ENCODE assay signal across 13 cellular contexts in the genomic region with DNA sequence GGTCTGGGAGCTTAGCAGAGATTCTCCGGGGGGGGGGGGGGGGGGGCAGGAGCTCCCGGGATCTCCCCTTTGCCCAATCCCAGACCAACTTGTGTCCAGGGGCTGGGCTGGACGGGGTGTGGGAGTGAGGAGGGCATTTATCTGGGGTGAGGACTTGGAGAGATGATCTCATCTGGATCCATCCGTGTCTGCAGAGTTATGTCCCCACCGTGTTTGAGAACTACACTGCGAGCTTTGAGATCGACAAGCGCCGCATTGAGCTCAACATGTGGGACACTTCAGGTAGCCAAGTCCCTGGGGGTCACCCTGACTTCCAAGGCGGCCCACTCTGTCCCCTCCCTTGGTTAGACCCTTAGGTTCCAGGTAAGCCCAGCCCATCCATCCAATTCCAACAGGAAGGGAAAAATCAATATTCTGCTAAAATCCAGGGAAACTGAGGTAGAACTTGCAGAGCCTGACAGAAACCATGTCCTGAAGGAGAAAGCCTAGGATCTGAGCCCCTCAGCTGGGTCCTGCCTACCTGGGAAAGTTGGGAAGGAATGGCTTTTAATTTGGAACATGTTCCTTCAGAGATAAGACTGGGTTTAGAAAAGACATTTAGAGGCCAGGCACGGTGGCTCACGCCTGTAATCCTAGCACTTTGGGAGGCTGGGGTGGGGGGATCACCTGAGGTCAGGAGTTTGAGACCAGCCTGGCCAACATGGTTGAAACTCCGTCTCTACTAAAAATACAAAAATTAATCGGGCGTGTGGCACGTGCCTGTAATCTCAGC. TPM values are rescaled to one million over a fixed set of nuclear protein-coding genes. Genes with fewer than 3 reads are reported as not detected.
DNase-seq lines count a peak whose midpoint lies in the region; ATAC-seq, FAIRE-seq and TF ChIP-seq lines count a peak whose summit lies in the region.
"Had no signal": no experiment of that assay in that cellular context is flagged by ENCODE, and none has a peak within 500 bp of the region (broad histone marks: within the 10 kb centered on the region; RNA-seq: fewer than 3 reads in every experiment).

No MANE protein-coding gene starts in this region.

- no peak for ATAC-seq in HG03159 (IDR thresholded peaks at IDR 0.05; ENCODE audit: unreplicated experiment)

- H4K20me1 ChIP-seq in H1 (replicated peaks in 1 of 2; ENCODE audit: control insufficient read depth in 1 of 2, insufficient read depth in 2 of 2, low read length in 2 of 2): no peaks in the 10 kb centered on the region

- no peak overlapping the region for H4K5ac ChIP-seq in H1 (ENCODE audit: insufficient read length, low read depth, low read length)

- H3K36me3 ChIP-seq in CD8-positive, alpha-beta memory T cell (ENCODE audit: insufficient read depth, low read length): no peaks in the 10 kb centered on the region
- H3K36me3 ChIP-seq in HUES6 (ENCODE audit: control insufficient read depth, insufficient read depth, low read length): peaks cover 12% of the 10 kb centered on the region
- peaks cover 0 to 22% (median 4%) of the 10 kb centered on the region in 4 experiments; a peak in 2 of 8 replicates for H3K36me3 ChIP-seq in H1 (ENCODE audit: control insufficient read depth in 2 of 4, insufficient read depth in 4 of 4, low read length in 3 of 4)
- peaks cover 0 to 12% of the 10 kb centered on the region in 2 donors for H3K36me3 ChIP-seq in neuronal stem cell (replicated peaks in 1 of 2; ENCODE audit: control insufficient read depth in 2 of 2, insufficient read depth in 2 of 2, low read length in 2 of 2)
- H3K36me3 ChIP-seq: colonic mucosa, neutrophil, upper lobe of left lung had no signal

- no peak overlapping the region for H2BK12ac ChIP-seq in H1 (ENCODE audit: low read depth, low read length)
- H2BK12ac ChIP-seq in neuronal stem cell (ENCODE audit: low read length): no peak overlapping the region

- H3K4me1 Mint-ChIP-seq in CD8-positive, alpha-beta memory T cell: peaks cover 9 to 21% (median 14%) of the 10 kb centered on the region in 3 donors

- H3K36me3 Mint-ChIP-seq in CD8-positive, alpha-beta memory T cell: peaks cover 0 to 3% (median 0%) of the 10 kb centered on the region in 3 donors

- DNase-seq in CD8-positive, alpha-beta memory T cell: no peak
- DNase-seq in H1 (ENCODE audit: low read depth in 1 of 2, low spot score in 2 of 2): no peak
- DNase-seq in neuronal stem cell (ENCODE audit: low spot score): no peak
- no peak for DNase-seq in NCI-H510A treated with DMSO at 0.1 percent for 48 hours (lab: John Stamatoyannopoulos, UW)
- no peak for DNase-seq in ACHN
- no peak for DNase-seq in RPMI8226
- DNase-seq: colonic mucosa; NCI-H524 treated with DMSO at 0.1 percent for 48 hours; stimulated activated CD4-positive, alpha-beta T cell treated with anti-CD3 and anti-CD28 coated beads, Interleukin-4, amount 100 ng/mL, for 24 hours had no signal

- peak overlapping the region in 4 of 8 donors; percentile 9 to 88 (median 34) for H3K27ac Mint-ChIP-seq in CD8-positive, alpha-beta memory T cell

- H3K9ac ChIP-seq in HUES6 (ENCODE audit: low read length) (no peak overlapping the region), H1 (replicated peaks in 1 of 4; ENCODE audit: extremely low read depth in 1 of 4, low read depth in 3 of 4, low read length in 3 of 4) (peak overlapping the region in 1 of 4 experiments; percentile 38; a peak in 1 of 7 replicates), neuronal stem cell (ENCODE audit: low read depth, low read length, poor library complexity) (peak overlapping the region; percentile 95)

- peaks cover 0 to 10% of the 10 kb centered on the region in 2 experiments; a peak in 2 of 4 replicates for H3K79me2 ChIP-seq in H1 (ENCODE audit: control insufficient read depth in 1 of 2, insufficient read depth in 2 of 2, low read length in 2 of 2)

- H3K9me3 Mint-ChIP-seq in CD8-positive, alpha-beta memory T cell: no peaks in the 10 kb centered on the region

- H3K14ac ChIP-seq in H1 (ENCODE audit: insufficient read length): no peak overlapping the region
- H3K14ac ChIP-seq in neuronal stem cell (ENCODE audit: low read length): no peak overlapping the region

- H3K4me2 ChIP-seq in H1 (ENCODE audit: insufficient read depth in 1 of 2, low read depth in 2 of 2, low read length in 2 of 2) (peak overlapping the region; percentile 64 to 92), neuronal stem cell (ENCODE audit: insufficient read depth, low read length, poor library complexity, severe bottlenecking) (peak overlapping the region; percentile 57)

- H3K9me3 ChIP-seq in CD8-positive, alpha-beta memory T cell (ENCODE audit: low read length): no peaks in the 10 kb centered on the region
- H3K9me3 ChIP-seq in HUES6 (ENCODE audit: control insufficient read depth, insufficient read depth, low read depth, low read length) (no peaks in the 10 kb centered on the region), H1 (ENCODE audit: insufficient read depth in 2 of 2, low read depth in 1 of 2, low read length in 1 of 2) (no peaks in the 10 kb centered on the region), neuronal stem cell (replicated peaks in 1 of 2; ENCODE audit: control insufficient read depth in 2 of 2, insufficient read depth in 1 of 2, low read depth in 1 of 2, low read length in 2 of 2) (peaks cover 0 to 1% of the 10 kb centered on the region in 2 donors)
- H3K9me3 ChIP-seq: colonic mucosa, neutrophil, upper lobe of left lung had no signal

- H2AFZ ChIP-seq in H1 (ENCODE audit: low read length) (no peak overlapping the region), neuronal stem cell (ENCODE audit: low read length) (peak overlapping the region; percentile 91)

- no peak for TF ChIP-seq POLR2A in H1 (IDR thresholded peaks at IDR 0.05; ENCODE audit: control extremely low read depth in 1 of 2, low read depth in 2 of 2, low read length in 2 of 2)

- peak overlapping the region; percentile 33 for H4K91ac ChIP-seq in H1 (replicated peaks; ENCODE audit: insufficient read length, low read length)
- no peak overlapping the region for H4K91ac ChIP-seq in neuronal stem cell (ENCODE audit: low read depth, low read length, poor library complexity)

- POLR2A ChIA-PET in CD8-positive, alpha-beta memory T cell (lab: Charles Lee): interaction anchor here (2.9 kb wide), 1 partner anchor 28 kb away, joined by 23 read pairs; a partner anchor contains a TSS
- POLR2A ChIA-PET in H1 (lab: Charles Lee; ENCODE audit: partially characterized antibody): interaction anchor here (0.7 to 10.8 kb wide), 5 partner anchors 9 to 290 kb away, joined by 3 to 61 read pairs (median 4); no protein-coding TSS in a partner anchor

- CTCF ChIA-PET in CD8-positive, alpha-beta memory T cell (lab: Charles Lee): interaction anchor here (1.3 to 2.1 kb wide), 2 partner anchors 20 to 28 kb away, joined by 3 to 16 read pairs; a partner anchor contains a TSS
- CTCF ChIA-PET in H1 (lab: Charles Lee; ENCODE audit: partially characterized antibody): interaction anchor here (0.6 to 1.3 kb wide), 3 partner anchors 17 to 389 kb away, joined by 3 to 4 read pairs (median 3); no protein-coding TSS in a partner anchor

- no peak for TF ChIP-seq CTCF in H1 (IDR thresholded peaks at IDR 0.05; ENCODE audit: control extremely low read depth in 1 of 3, insufficient read depth in 1 of 3, low read depth in 1 of 3, low read length in 3 of 3)

- H2BK120ac ChIP-seq in H1 (replicated peaks; ENCODE audit: low read depth, low read length) (no peak overlapping the region), neuronal stem cell (ENCODE audit: low read depth, low read length) (no peak overlapping the region)

- H3K27ac ChIP-seq in CD8-positive, alpha-beta memory T cell (ENCODE audit: low read depth, low read length): no peak overlapping the region
- no peak overlapping the region for H3K27ac ChIP-seq in HUES6 (ENCODE audit: low read depth, low read length)
- no peak overlapping the region for H3K27ac ChIP-seq in H1 (ENCODE audit: low read depth, low read length)
- H3K27ac ChIP-seq in neuronal stem cell (replicated peaks; ENCODE audit: low read length): no peak overlapping the region
- H3K27ac ChIP-seq: colonic mucosa, neutrophil had no signal

- H3K4me3 Mint-ChIP-seq in CD8-positive, alpha-beta memory T cell: peak overlapping the region; percentile 70 to 92 (median 80)

- no peak overlapping the region for H3K56ac ChIP-seq in H1 (replicated peaks; ENCODE audit: insufficient read length, low read depth, low read length)

- H3K79me1 ChIP-seq in H1 (ENCODE audit: low read depth, low read length): no peaks in the 10 kb centered on the region; the same call in 1 of the 2 replicates
- H3K79me1 ChIP-seq in neuronal stem cell (ENCODE audit: low read depth, low read length): peaks cover 3% of the 10 kb centered on the region

- H3K4me3 ChIP-seq in CD8-positive, alpha-beta memory T cell (ENCODE audit: low read length): no peak overlapping the region
- H3K4me3 ChIP-seq in HUES6 (ENCODE audit: low read depth, low read length) (peak overlapping the region; percentile 68), H1 (ENCODE audit: extremely low read depth in 1 of 4, insufficient read depth in 2 of 4, low read depth in 3 of 4, low read length in 4 of 4) (peak overlapping the region; percentile 58 to 79 (median 66)), neuronal stem cell (ENCODE audit: low read length in 2 of 2) (peak overlapping the region; percentile 57 to 93)

- H2BK5ac ChIP-seq in H1 (ENCODE audit: low read depth, low read length): no peak overlapping the region
- peak overlapping the region; percentile 96 for H2BK5ac ChIP-seq in neuronal stem cell (ENCODE audit: low read length)

- no peak overlapping the region for H2BK20ac ChIP-seq in H1 (ENCODE audit: low read length)

- no peak for TF ChIP-seq EP300 in H1 (IDR thresholded peaks at IDR 0.05; ENCODE audit: borderline replicate concordance in 1 of 2, low read depth in 2 of 2, low read length in 2 of 2)

- no peaks in the 10 kb centered on the region for H3K27me3 ChIP-seq in CD8-positive, alpha-beta memory T cell (ENCODE audit: insufficient read depth, low read length, poor library complexity, severe bottlenecking)
- H3K27me3 ChIP-seq in HUES6 (ENCODE audit: control insufficient read depth, insufficient read depth, low read length) (no peaks in the 10 kb centered on the region), H1 (replicated peaks in 1 of 4; ENCODE audit: control insufficient read depth in 3 of 4, extremely low read depth in 1 of 4, insufficient read depth in 3 of 4, low read length in 3 of 4) (no peaks in the 10 kb centered on the region), neuronal stem cell (ENCODE audit: control insufficient read depth in 3 of 3, insufficient read depth in 3 of 3, low read depth in 1 of 3, low read length in 3 of 3) (no peaks in the 10 kb centered on the region)
- H3K27me3 ChIP-seq: colonic mucosa, upper lobe of left lung had no signal

- H4K8ac ChIP-seq in H1 (ENCODE audit: extremely low read depth, insufficient read depth, low read length) (no peak overlapping the region), neuronal stem cell (ENCODE audit: low read depth, low read length) (no peak overlapping the region)

- no peak for FAIRE-seq in H1 (lab: Jason Lieb, UNC)

- WGBS in H1 (ENCODE audit: extremely low coverage in 1 of 2, insufficient coverage in 1 of 2, insufficient read length in 1 of 2, insufficient replicate concordance in 2 of 2, low coverage in 1 of 2, low lambda C conversion rate in 2 of 2, missing lambda C conversion rate in 1 of 2), 2 experiments: 74% methylated on average over 13 of the region's 16 CpGs; no CpG with 5 or more reads in 1 of the 2 experiments
- WGBS in neuronal stem cell (ENCODE audit: extremely low coverage in 2 of 2, insufficient read length in 2 of 2, insufficient replicate concordance in 1 of 2), 2 donors: no CpG with 5 or more reads among the region's 16 CpGs

- peaks cover 10% of the 10 kb centered on the region; the same call in 1 of the 2 replicates for H3K23me2 ChIP-seq in H1 (ENCODE audit: low read depth, low read length)

- H2AK5ac ChIP-seq in H1 (ENCODE audit: low read depth, low read length): no peak overlapping the region
- peak overlapping the region; percentile 95 for H2AK5ac ChIP-seq in neuronal stem cell (ENCODE audit: low read depth, low read length)

- H2BK15ac ChIP-seq in H1 (ENCODE audit: low read length) (no peak overlapping the region), neuronal stem cell (ENCODE audit: low read length) (peak overlapping the region; percentile 53)

- no peak for TF ChIP-seq RAD21 in H1 (IDR thresholded peaks at IDR 0.05 in 1 of 2, conservative IDR thresholded peaks at IDR 0.05 in 1 of 2; ENCODE audit: low read depth in 2 of 2, low read length in 2 of 2)

- H3K27me3 Mint-ChIP-seq in CD8-positive, alpha-beta memory T cell: peaks cover 0 to 3% of the 10 kb centered on the region in 2 donors

- peak overlapping the region; percentile 90; the same call in 1 of the 2 replicates for H3K18ac ChIP-seq in H1 (ENCODE audit: extremely low read depth, low read length)
- peak overlapping the region; percentile 97 for H3K18ac ChIP-seq in neuronal stem cell (ENCODE audit: low read length)

- peaks cover 19% of the 10 kb centered on the region for H3K4me1 ChIP-seq in CD8-positive, alpha-beta memory T cell (ENCODE audit: insufficient read depth, low read length)
- H3K4me1 ChIP-seq in HUES6 (ENCODE audit: control insufficient read depth, insufficient read depth, low read length) (peaks cover 31% of the 10 kb centered on the region), H1 (replicated peaks in 1 of 4; ENCODE audit: control insufficient read depth in 3 of 4, insufficient read depth in 4 of 4, low read length in 3 of 4) (peaks cover 13 to 22% (median 15%) of the 10 kb centered on the region in 4 experiments), neuronal stem cell (ENCODE audit: control insufficient read depth in 2 of 2, insufficient read depth in 1 of 2, low read depth in 1 of 2, low read length in 2 of 2) (peaks cover 19 to 23% of the 10 kb centered on the region in 2 donors)
- H3K4me1 ChIP-seq: colonic mucosa had no signal

- H3K4ac ChIP-seq in H1 (replicated peaks; ENCODE audit: insufficient read length, low read depth, low read length): no peak overlapping the region
- H3K4ac ChIP-seq in neuronal stem cell (ENCODE audit: low read length): no peak overlapping the region

- in situ Hi-C loops in ACHN (cut with HindIII; ENCODE audit: low pct_ligation_motif_present, low pct_unique_long_range_greater_than_20kb, low sequenced_read_pairs): no loop called here

- H3K23ac ChIP-seq in H1 (ENCODE audit: insufficient read length): no peak overlapping the region
- H3K23ac ChIP-seq in neuronal stem cell (ENCODE audit: low read depth, low read length, poor library complexity): no peak overlapping the region

RNA-seq across cellular contexts. Expression of a gene that starts 0.9 kb away (rescaled TPM):
- total RNA-seq in CD8-positive, alpha-beta memory T cell: under 1 TPM; 0.04 to 0.22 TPM
- polyA plus RNA-seq in CD8-positive, alpha-beta memory T cell: not detected
- 51.3 and 56.8 TPM in 2 replicates for total RNA-seq in H1 (2021; fragmentation: NEBNext Ultra II Directional; extraction: Animal tissue kit (Norgen Biotek cat#: 25700))
- 61.4 and 76.2 TPM in 2 replicates for polyA plus RNA-seq in H1 (2011; rRNA removed)
- polyA plus RNA-seq in H1 (2011; cell fraction: cytosol; rRNA removed): 77.8 TPM
- 48.9 TPM for polyA plus RNA-seq in H1 (2011; cell fraction: nucleus; rRNA removed)
- polyA plus RNA-seq in H1 (2012, experiment 1 of 2): 48.4 to 68.0 TPM (median 59.0 TPM) in 4 replicates
- 60.7 TPM for polyA plus RNA-seq in H1 (2012, experiment 2 of 2)
- polyA plus RNA-seq in H1 (2013, experiment 1 of 2): 22.6 TPM
- 21.5 TPM for polyA plus RNA-seq in H1 (2013, experiment 2 of 2)
- polyA minus RNA-seq in H1 (2011; rRNA and poly(A)+ RNA removed): 38.7 and 39.0 TPM in 2 replicates
- 17.8 TPM for polyA minus RNA-seq in H1 (2011; cell fraction: cytosol; rRNA and poly(A)+ RNA removed)
- 15.3 TPM for polyA minus RNA-seq in H1 (2011; cell fraction: nucleus; rRNA and poly(A)+ RNA removed)
- polyA plus RNA-seq in neuronal stem cell (2013, experiment 1 of 2): 48.5 TPM
- 47.8 TPM for polyA plus RNA-seq in neuronal stem cell (2013, experiment 2 of 2)

RNA-seq across cellular contexts. Expression of a gene that starts 3.8 kb away (rescaled TPM):
- 10 to 100 TPM; 31.1 to 35.9 TPM for total RNA-seq in CD8-positive, alpha-beta memory T cell
- 42.2 TPM for polyA plus RNA-seq in CD8-positive, alpha-beta memory T cell
- 281 and 295 TPM in 2 replicates for total RNA-seq in H1 (2021; fragmentation: NEBNext Ultra II Directional; extraction: Animal tissue kit (Norgen Biotek cat#: 25700))
- polyA plus RNA-seq in H1 (2011; rRNA removed): 200 and 269 TPM in 2 replicates
- polyA plus RNA-seq in H1 (2011; cell fraction: cytosol; rRNA removed): 246 TPM
- 211 TPM for polyA plus RNA-seq in H1 (2011; cell fraction: nucleus; rRNA removed)
- polyA plus RNA-seq in H1 (2012, experiment 1 of 2): 312 to 485 TPM (median 385 TPM) in 4 replicates
- 284 TPM for polyA plus RNA-seq in H1 (2012, experiment 2 of 2)
- polyA plus RNA-seq in H1 (2013, experiment 1 of 2): 209 TPM
- polyA plus RNA-seq in H1 (2013, experiment 2 of 2): 231 TPM
- 360 and 517 TPM in 2 replicates for polyA minus RNA-seq in H1 (2011; rRNA and poly(A)+ RNA removed)
- 175 TPM for polyA minus RNA-seq in H1 (2011; cell fraction: cytosol; rRNA and poly(A)+ RNA removed)
- polyA minus RNA-seq in H1 (2011; cell fraction: nucleus; rRNA and poly(A)+ RNA removed): 93.2 TPM
- 220 TPM for polyA plus RNA-seq in neuronal stem cell (2013, experiment 1 of 2)
- polyA plus RNA-seq in neuronal stem cell (2013, experiment 2 of 2): 211 TPM

RNA-seq across cellular contexts. Expression of a gene that starts 19.4 kb away (rescaled TPM):
- 10 to 100 TPM; 23.2 to 24.0 TPM for total RNA-seq in CD8-positive, alpha-beta memory T cell
- 73.2 TPM for polyA plus RNA-seq in CD8-positive, alpha-beta memory T cell
- total RNA-seq in H1 (2021; fragmentation: NEBNext Ultra II Directional; extraction: Animal tissue kit (Norgen Biotek cat#: 25700)): 2.0 and 2.5 TPM in 2 replicates
- polyA plus RNA-seq in H1 (2011; rRNA removed): 4.7 and 4.9 TPM in 2 replicates
- polyA plus RNA-seq in H1 (2011; cell fraction: cytosol; rRNA removed): 4.8 TPM
- polyA plus RNA-seq in H1 (2011; cell fraction: nucleus; rRNA removed): 3.7 TPM
- polyA plus RNA-seq in H1 (2012, experiment 1 of 2): 2.5 to 5.1 TPM (median 4.2 TPM) in 4 replicates
- 3.8 TPM for polyA plus RNA-seq in H1 (2012, experiment 2 of 2)
- 0.77 TPM for polyA plus RNA-seq in H1 (2013, experiment 1 of 2)
- polyA plus RNA-seq in H1 (2013, experiment 2 of 2): 0.66 TPM
- 2.1 and 3.5 TPM in 2 replicates for polyA minus RNA-seq in H1 (2011; rRNA and poly(A)+ RNA removed)
- polyA minus RNA-seq in H1 (2011; cell fraction: cytosol; rRNA and poly(A)+ RNA removed): 3.4 TPM
- polyA minus RNA-seq in H1 (2011; cell fraction: nucleus; rRNA and poly(A)+ RNA removed): 2.2 TPM
- 0.26 TPM for polyA plus RNA-seq in neuronal stem cell (2013, experiment 1 of 2)
- polyA plus RNA-seq in neuronal stem cell (2013, experiment 2 of 2): 0.29 TPM

RNA-seq across cellular contexts. Expression of a gene that starts 27.7 kb away (rescaled TPM):
- 1,000 to 10,000 TPM; 1,412 to 1,428 TPM for total RNA-seq in CD8-positive, alpha-beta memory T cell
- 1,922 TPM for polyA plus RNA-seq in CD8-positive, alpha-beta memory T cell
- total RNA-seq in H1 (2021; fragmentation: NEBNext Ultra II Directional; extraction: Animal tissue kit (Norgen Biotek cat#: 25700)): 1,415 and 1,425 TPM in 2 replicates
- 3,779 and 3,900 TPM in 2 replicates for polyA plus RNA-seq in H1 (2011; rRNA removed)
- polyA plus RNA-seq in H1 (2011; cell fraction: cytosol; rRNA removed): 3,674 TPM
- 1,465 TPM for polyA plus RNA-seq in H1 (2011; cell fraction: nucleus; rRNA removed)
- 1,928 to 4,480 TPM (median 4,033 TPM) in 4 replicates for polyA plus RNA-seq in H1 (2012, experiment 1 of 2)
- 7,082 TPM for polyA plus RNA-seq in H1 (2012, experiment 2 of 2)
- 5,965 TPM for polyA plus RNA-seq in H1 (2013, experiment 1 of 2)
- 5,738 TPM for polyA plus RNA-seq in H1 (2013, experiment 2 of 2)
- polyA minus RNA-seq in H1 (2011; rRNA and poly(A)+ RNA removed): 639 and 673 TPM in 2 replicates
- polyA minus RNA-seq in H1 (2011; cell fraction: cytosol; rRNA and poly(A)+ RNA removed): 757 TPM
- 1,343 TPM for polyA minus RNA-seq in H1 (2011; cell fraction: nucleus; rRNA and poly(A)+ RNA removed)
- 5,619 TPM for polyA plus RNA-seq in neuronal stem cell (2013, experiment 1 of 2)
- 5,702 TPM for polyA plus RNA-seq in neuronal stem cell (2013, experiment 2 of 2)

RNA-seq across cellular contexts. Expression of a gene that starts 45.6 kb away (rescaled TPM):
- total RNA-seq in CD8-positive, alpha-beta memory T cell: 10 to 100 TPM; 12.8 to 13.1 TPM
- polyA plus RNA-seq in CD8-positive, alpha-beta memory T cell: 22.4 TPM
- total RNA-seq in H1 (2021; fragmentation: NEBNext Ultra II Directional; extraction: Animal tissue kit (Norgen Biotek cat#: 25700)): 10.7 and 11.9 TPM in 2 replicates
- polyA plus RNA-seq in H1 (2011; rRNA removed): 7.9 and 9.4 TPM in 2 replicates
- polyA plus RNA-seq in H1 (2011; cell fraction: cytosol; rRNA removed): 8.5 TPM
- 8.2 TPM for polyA plus RNA-seq in H1 (2011; cell fraction: nucleus; rRNA removed)
- 9.5 to 9.8 TPM (median 9.7 TPM) in 4 replicates for polyA plus RNA-seq in H1 (2012, experiment 1 of 2)
- 5.9 TPM for polyA plus RNA-seq in H1 (2012, experiment 2 of 2)
- polyA plus RNA-seq in H1 (2013, experiment 1 of 2): 7.2 TPM
- polyA plus RNA-seq in H1 (2013, experiment 2 of 2): 7.8 TPM
- 16.5 and 17.5 TPM in 2 replicates for polyA minus RNA-seq in H1 (2011; rRNA and poly(A)+ RNA removed)
- polyA minus RNA-seq in H1 (2011; cell fraction: cytosol; rRNA and poly(A)+ RNA removed): 7.4 TPM
- polyA minus RNA-seq in H1 (2011; cell fraction: nucleus; rRNA and poly(A)+ RNA removed): 9.1 TPM
- polyA plus RNA-seq in neuronal stem cell (2013, experiment 1 of 2): 7.7 TPM
- 7.3 TPM for polyA plus RNA-seq in neuronal stem cell (2013, experiment 2 of 2)

Comparison
In these comparisons a context has a peak if more than half of its experiments do, and no peak if none do; other contexts are left out.
1. RNA of a gene that starts 0.9 kb away (total RNA-seq): 51.3 to 56.8 TPM in H1; 0.04 to 0.22 TPM in CD8-positive, alpha-beta memory T cell; every median in the first group is over 10 times any median in the second.